12 cellular contexts compared by ENCODE assay signal in the genomic region with DNA sequence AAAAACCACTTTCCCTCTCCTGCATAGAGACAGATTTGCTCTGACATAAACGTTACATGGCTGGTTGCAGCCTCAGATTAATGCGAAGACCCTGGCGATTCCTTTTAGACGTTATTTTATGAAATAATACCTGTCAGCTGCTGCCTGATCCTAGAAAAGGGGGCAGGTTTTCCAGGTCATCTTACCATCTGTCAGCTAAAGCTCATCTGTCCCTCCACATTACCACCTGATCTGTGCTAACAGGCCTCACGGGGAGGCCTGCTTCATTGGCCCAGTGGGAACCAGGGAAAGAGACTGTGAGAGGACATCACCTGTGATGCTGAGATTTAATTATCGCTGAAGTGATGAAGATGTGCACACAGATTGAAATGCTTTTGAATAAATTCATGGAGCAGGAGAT.
"Had no signal": no experiment of that assay in that cellular context is flagged by ENCODE, and none has a peak within 500 bp of the region (broad histone marks: within the 10 kb centered on the region; RNA-seq: fewer than 3 reads in every experiment).

No MANE protein-coding gene starts in this region.

- H3K4me3 Mint-ChIP-seq: activated naive CD4-positive, alpha-beta T cell treated with anti-CD3 and anti-CD28 coated beads, Interleukin-2, amount 50 U/mL, for 24 hours; central memory CD8-positive, alpha-beta T cell had no signal

- H3K27ac Mint-ChIP-seq: activated naive CD4-positive, alpha-beta T cell treated with anti-CD3 and anti-CD28 coated beads, Interleukin-2, amount 50 U/mL, for 24 hours had no signal

- DNase-seq: activated CD4-positive, alpha-beta T cell treated with anti-CD3 and anti-CD28 coated beads, Interleukin-2, amount 50 U/mL, for 4 hours; activated CD4-positive, CD25-positive, alpha-beta regulatory T cell treated with anti-CD3 and anti-CD28 coated beads, Interleukin-2, amount 50 U/mL, for 72 hours; activated T-cell treated with anti-CD3 and anti-CD28 coated beads, Interleukin-2, amount 50 U/mL, for 1 hour; body of pancreas; hypothalamus; kidney glomerular epithelial cell; pancreas; small intestine; thyroid gland had no signal

- H3K4me3 ChIP-seq: body of pancreas, pancreas, thyroid gland had no signal

- H3K4me1 ChIP-seq: body of pancreas, pancreas, thyroid gland had no signal

- ATAC-seq: body of pancreas, esophagus mucosa, pancreas had no signal

- H3K27me3 ChIP-seq: body of pancreas, pancreas, thyroid gland had no signal

- H3K36me3 ChIP-seq: pancreas, thyroid gland had no signal

- H3K9me3 ChIP-seq: body of pancreas, pancreas, thyroid gland had no signal

- H3K27ac ChIP-seq: body of pancreas, pancreas, thyroid gland had no signal

- H3K9me3 Mint-ChIP-seq: activated naive CD4-positive, alpha-beta T cell treated with anti-CD3 and anti-CD28 coated beads, Interleukin-2, amount 50 U/mL, for 24 hours; central memory CD8-positive, alpha-beta T cell had no signal
